In the genomic region with DNA sequence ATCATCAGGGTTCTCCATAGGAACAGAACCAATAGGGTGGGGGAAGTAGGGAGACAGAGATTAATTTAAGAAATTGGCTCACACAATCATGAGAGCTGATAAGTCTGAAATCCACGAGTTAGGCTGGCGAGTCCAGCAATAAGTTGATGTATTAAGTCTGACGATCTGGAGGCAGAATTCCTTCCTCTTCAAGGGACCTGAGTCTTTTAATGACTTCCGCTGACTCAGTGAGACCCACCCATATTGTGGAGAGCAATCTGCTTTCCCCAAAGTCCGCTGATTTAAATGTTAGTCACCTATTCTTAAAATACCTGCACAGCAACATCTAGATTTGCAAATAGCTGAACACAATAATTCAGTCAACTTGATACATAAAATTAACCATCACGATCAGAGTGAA, we compare ENCODE assay signal across 1 cellular context.
TF ChIP-seq lines count a peak whose summit lies in the region.

No MANE protein-coding gene starts in this region.

TF ChIP-seq in K562, 482 proteins besides CTCF, POLR2A, EP300 and RAD21 (continued from another document):
- TF ChIP-seq, protein P1, sequence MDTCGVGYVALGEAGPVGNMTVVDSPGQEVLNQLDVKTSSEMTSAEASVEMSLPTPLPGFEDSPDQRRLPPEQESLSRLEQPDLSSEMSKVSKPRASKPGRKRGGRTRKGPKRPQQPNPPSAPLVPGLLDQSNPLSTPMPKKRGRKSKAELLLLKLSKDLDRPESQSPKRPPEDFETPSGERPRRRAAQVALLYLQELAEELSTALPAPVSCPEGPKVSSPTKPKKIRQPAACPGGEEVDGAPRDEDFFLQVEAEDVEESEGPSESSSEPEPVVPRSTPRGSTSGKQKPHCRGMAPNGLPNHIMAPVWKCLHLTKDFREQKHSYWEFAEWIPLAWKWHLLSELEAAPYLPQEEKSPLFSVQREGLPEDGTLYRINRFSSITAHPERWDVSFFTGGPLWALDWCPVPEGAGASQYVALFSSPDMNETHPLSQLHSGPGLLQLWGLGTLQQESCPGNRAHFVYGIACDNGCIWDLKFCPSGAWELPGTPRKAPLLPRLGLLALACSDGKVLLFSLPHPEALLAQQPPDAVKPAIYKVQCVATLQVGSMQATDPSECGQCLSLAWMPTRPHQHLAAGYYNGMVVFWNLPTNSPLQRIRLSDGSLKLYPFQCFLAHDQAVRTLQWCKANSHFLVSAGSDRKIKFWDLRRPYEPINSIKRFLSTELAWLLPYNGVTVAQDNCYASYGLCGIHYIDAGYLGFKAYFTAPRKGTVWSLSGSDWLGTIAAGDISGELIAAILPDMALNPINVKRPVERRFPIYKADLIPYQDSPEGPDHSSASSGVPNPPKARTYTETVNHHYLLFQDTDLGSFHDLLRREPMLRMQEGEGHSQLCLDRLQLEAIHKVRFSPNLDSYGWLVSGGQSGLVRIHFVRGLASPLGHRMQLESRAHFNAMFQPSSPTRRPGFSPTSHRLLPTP (IDR thresholded peaks at IDR 0.05; ENCODE audit: borderline replicate concordance, extremely low read depth, insufficient read length), result no peak
